In genomic region chr19:31698352-31698751, GRCh38 we compare ENCODE assay signal across 23 cellular contexts.
A peak's percentile ranks its signal among the peaks of the same experiment; 100 is the strongest.
DNase-seq lines count a peak whose midpoint lies in the region; ATAC-seq and TF ChIP-seq lines count a peak whose summit lies in the region.
"Had no signal": no experiment of that assay in that cellular context is flagged by ENCODE, and none has a peak within 500 bp of the region (broad histone marks: within the 10 kb centered on the region; RNA-seq: fewer than 3 reads in every experiment).

No MANE protein-coding gene starts in this region.

- no peak for TF ChIP-seq CTCF in esophagus muscularis mucosa (IDR thresholded peaks at IDR 0.05)
- no peak for TF ChIP-seq CTCF in nephron progenitor cell (IDR thresholded peaks at IDR 0.05)
- no peak for TF ChIP-seq CTCF in Peyer's patch (IDR thresholded peaks at IDR 0.05)

- WGBS in esophagus muscularis mucosa: 92% methylated on average over 5 of the region's 5 CpGs

- TF ChIP-seq POLR2A in esophagus muscularis mucosa (IDR thresholded peaks at IDR 0.05; ENCODE audit: low read depth) (no peak), Peyer's patch (IDR thresholded peaks at IDR 0.05) (no peak)

- H3K27me3 ChIP-seq in SJCRH30 (no peaks in the 10 kb centered on the region), esophagus muscularis mucosa (no peaks in the 10 kb centered on the region), Peyer's patch (no peaks in the 10 kb centered on the region)
- H3K27me3 ChIP-seq: BE2C; BLaER1 treated with 17β-estradiol and CSF1 and Interleukin-3, amounts not matched to agents 10 nM and 100 nM had no signal

- intact Hi-C loops in esophagus muscularis mucosa (cut with DNase I): no loop called here

- H3K4me3 ChIP-seq in SJCRH30 (no peak overlapping the region), esophagus muscularis mucosa (no peak overlapping the region), Peyer's patch (no peak overlapping the region)
- H3K4me3 ChIP-seq: A549; BLaER1 treated with 17β-estradiol and CSF1 and Interleukin-3, amounts not matched to agents 10 nM and 100 nM; GM12878; GM23338; HAP-1 had no signal

- ATAC-seq in GM21515 (IDR thresholded peaks at IDR 0.05; ENCODE audit: unreplicated experiment): no peak
- ATAC-seq: A549, GM12878, GM23338 had no signal

- peak overlapping the region; percentile 46 for H3K27ac Mint-ChIP-seq in nephron progenitor cell
- H3K27ac Mint-ChIP-seq: CD14-positive monocyte; CD4-positive, alpha-beta T cell; CD8-positive, alpha-beta memory T cell; GM23338 had no signal

- peaks cover 7% of the 10 kb centered on the region for H3K9me3 Mint-ChIP-seq in nephron progenitor cell
- H3K9me3 Mint-ChIP-seq: GM23338 had no signal

- POLR2A ChIA-PET in HEK293T (lab: Yijun Ruan, JAX): no interaction called here

- peaks cover 17% of the 10 kb centered on the region for H3K4me1 Mint-ChIP-seq in nephron progenitor cell
- H3K4me1 Mint-ChIP-seq: CD14-positive monocyte; CD8-positive, alpha-beta memory T cell; GM23338 had no signal

- H3K4me3 Mint-ChIP-seq in nephron progenitor cell: no peak overlapping the region
- H3K4me3 Mint-ChIP-seq: CD14-positive monocyte; CD4-positive, alpha-beta T cell; CD8-positive, alpha-beta memory T cell; GM23338 had no signal

- no peak for TF ChIP-seq EP300 in esophagus muscularis mucosa (IDR thresholded peaks at IDR 0.05)

- CTCF ChIA-PET in HEK293T (lab: Yijun Ruan, JAX): no interaction called here

- no peak overlapping the region for H3K27ac ChIP-seq in SJCRH30
- H3K27ac ChIP-seq in esophagus muscularis mucosa (replicated peaks in 1 of 4): no peak overlapping the region
- H3K27ac ChIP-seq in Peyer's patch: no peak overlapping the region
- H3K27ac ChIP-seq: A549; BLaER1 treated with 17β-estradiol and CSF1 and Interleukin-3, amounts not matched to agents 10 nM and 100 nM had no signal

- no peaks in the 10 kb centered on the region for H3K36me3 Mint-ChIP-seq in nephron progenitor cell (ENCODE audit: low read depth)
- H3K36me3 Mint-ChIP-seq: CD14-positive monocyte; CD8-positive, alpha-beta memory T cell had no signal

- peaks cover 28% of the 10 kb centered on the region for H3K27me3 Mint-ChIP-seq in nephron progenitor cell (ENCODE audit: low read depth, poor library complexity)

- peaks cover 5% of the 10 kb centered on the region; the same call in 1 of the 2 replicates for H3K9me3 ChIP-seq in SJCRH30 (replicated peaks)
- H3K9me3 ChIP-seq in esophagus muscularis mucosa: peaks cover 0 to 17% (median 8%) of the 10 kb centered on the region in 4 donors
- peaks cover 0 to 4% (median 0%) of the 10 kb centered on the region in 4 donors for H3K9me3 ChIP-seq in Peyer's patch
- H3K9me3 ChIP-seq: BE2C, HAP-1 had no signal

- DNase-seq in SJCRH30 (peak; percentile 6 to 41), esophagus muscularis mucosa (ENCODE audit: extremely low spot score) (peak; percentile 62), nephron progenitor cell (no peak), Peyer's patch (no peak), HEK293T (ENCODE audit: extremely low spot score) (no peak), cerebellar nuclear complex (lab: John Stamatoyannopoulos, UW) (no peak)
- DNase-seq: 8988T; ACHN; AML-193; BE2C; CD4-positive, alpha-beta T cell; CD8-positive, alpha-beta memory T cell; DMS 273 treated with DMSO at 0.1 percent for 48 hours; DMS79; EL; GDM1 had no signal

- peaks cover 8% of the 10 kb centered on the region for H3K4me1 ChIP-seq in SJCRH30
- no peaks in the 10 kb centered on the region for H3K4me1 ChIP-seq in esophagus muscularis mucosa
- H3K4me1 ChIP-seq in Peyer's patch: no peaks in the 10 kb centered on the region
- H3K4me1 ChIP-seq: A549, BE2C, HAP-1 had no signal

- H3K36me3 ChIP-seq in SJCRH30 (no peaks in the 10 kb centered on the region), esophagus muscularis mucosa (no peaks in the 10 kb centered on the region), Peyer's patch (no peaks in the 10 kb centered on the region)
- H3K36me3 ChIP-seq: BE2C; BLaER1 treated with 17β-estradiol and CSF1 and Interleukin-3, amounts not matched to agents 10 nM and 100 nM; HAP-1 had no signal

TF ChIP-seq in HEK293T, 16 proteins besides CTCF, POLR2A, EP300 and RAD21:
- TF ChIP-seq SP1 (IDR thresholded peaks at IDR 0.05) (no peak), FOXA1 (IDR thresholded peaks at IDR 0.05) (no peak), HDGF (IDR thresholded peaks at IDR 0.05; ENCODE audit: borderline replicate concordance) (no peak), FOXM1 (IDR thresholded peaks at IDR 0.05; ENCODE audit: borderline replicate concordance) (no peak), PKNOX1 (IDR thresholded peaks at IDR 0.05) (no peak), ELF4 (IDR thresholded peaks at IDR 0.05) (no peak), ARNT (IDR thresholded peaks at IDR 0.05) (no peak), LEF1 (IDR thresholded peaks at IDR 0.05; ENCODE audit: borderline replicate concordance) (no peak), ZNF384 (IDR thresholded peaks at IDR 0.05) (no peak)
TF ChIP-seq in HEK293T: peak in this region for 0.

Comparison
In these comparisons a context has a peak if more than half of its experiments do, and no peak if none do; other contexts are left out.
1. DNase-seq: peak in SJCRH30 (2 of 2) and esophagus muscularis mucosa (single experiment); none in nephron progenitor cell (single experiment), Peyer's patch (0 of 3), HEK293T (single experiment) and cerebellar nuclear complex (0 of 2).